2 cellular contexts compared by ENCODE assay signal in genomic region chr14:94747153-94747552, GRCh38. TPM values are rescaled to one million over a fixed set of nuclear protein-coding genes. Genes with fewer than 3 reads are reported as not detected.
"Had no signal": no experiment of that assay in that cellular context is flagged by ENCODE, and none has a peak within 500 bp of the region (broad histone marks: within the 10 kb centered on the region; RNA-seq: fewer than 3 reads in every experiment).

No MANE protein-coding gene starts in this region.

RNA-seq across cellular contexts. Expression of gene GSC, which starts 22.8 kb away (rescaled TPM):
- total RNA-seq: H9, HFFc6 had no signal
